In the genomic region with DNA sequence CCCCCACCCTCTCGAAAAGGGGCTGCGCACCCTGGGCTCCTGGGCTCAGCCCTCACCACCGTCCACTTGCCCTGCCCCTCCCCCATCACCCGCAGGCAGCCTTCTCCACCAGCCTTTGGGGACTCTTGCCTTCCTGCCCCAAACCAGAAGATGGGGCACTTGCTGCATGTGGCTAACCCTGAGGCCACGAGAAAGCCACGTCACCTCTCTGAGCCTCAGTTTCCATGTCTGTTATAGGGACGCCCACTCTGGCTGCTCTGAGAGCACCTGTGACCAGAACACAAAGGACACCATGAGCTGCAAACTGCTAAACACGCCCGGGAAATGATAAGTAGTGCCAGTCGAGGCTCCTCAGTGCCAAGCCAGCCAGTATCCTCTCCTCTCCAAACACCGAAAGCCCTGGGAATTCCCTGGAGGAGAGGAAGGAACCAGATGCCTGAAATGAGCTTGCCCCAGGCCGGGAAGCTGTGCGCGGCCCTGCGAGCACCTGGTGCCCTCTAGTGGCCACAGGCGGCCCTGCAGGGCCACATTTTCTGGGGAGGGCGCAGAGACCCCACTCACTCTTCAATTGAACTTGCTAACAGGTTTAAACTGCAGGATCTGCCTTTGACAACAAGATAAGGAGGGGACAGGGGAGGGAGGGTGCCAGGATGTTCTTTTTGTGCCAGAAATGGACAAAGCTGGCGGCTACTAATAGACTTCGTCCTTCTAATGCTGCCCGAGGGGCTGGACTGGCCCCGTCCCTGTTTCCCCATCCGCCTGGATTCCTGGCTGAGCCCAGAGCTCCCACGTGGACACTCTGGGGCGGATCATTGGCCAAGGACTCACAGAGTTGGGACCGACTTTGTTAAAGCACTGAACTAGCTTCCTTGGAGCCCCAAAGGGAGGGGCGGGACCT, we compare ENCODE assay signal across 9 cellular contexts. TPM values are rescaled to one million over a fixed set of nuclear protein-coding genes. Genes with fewer than 3 reads are reported as not detected.
DNase-seq lines count a peak whose midpoint lies in the region; ATAC-seq and TF ChIP-seq lines count a peak whose summit lies in the region.
"Had no signal": no experiment of that assay in that cellular context is flagged by ENCODE, and none has a peak within 500 bp of the region (broad histone marks: within the 10 kb centered on the region; RNA-seq: fewer than 3 reads in every experiment).

No MANE protein-coding gene starts in this region.

- H3K9ac ChIP-seq in rectal smooth muscle tissue (ENCODE audit: low read length) = no peak overlapping the region

- intact Hi-C loops in adrenal gland (cut with DNase I) (loop anchor here in 1 of 2 donors (10.0 kb wide), 1 partner anchor 61 kb away; no protein-coding TSS in a partner anchor), left ventricle myocardium superior (cut with micrococcal nuclease) (no loop called here)

- 14 to 28% (median 15%) methylated on average over 12 to 26 of the region's 26 CpGs for WGBS in adrenal gland, 4 donors

- H3K27me3 ChIP-seq in SJCRH30 (peaks cover 14% of the 10 kb centered on the region; the same call in 1 of the 2 replicates), adrenal gland (no peaks in the 10 kb centered on the region), rectal smooth muscle tissue (ENCODE audit: control insufficient read depth, insufficient read depth, low read length) (peaks cover 2% of the 10 kb centered on the region)

- H3K4me1 ChIP-seq in SJCRH30 = no peaks in the 10 kb centered on the region
- no peaks in the 10 kb centered on the region for H3K4me1 ChIP-seq in adrenal gland (replicated peaks in 1 of 2)
- H3K4me1 ChIP-seq in rectal smooth muscle tissue (ENCODE audit: control insufficient read depth, insufficient read depth, low read length) = peaks cover 2% of the 10 kb centered on the region

- CTCF ChIA-PET in GM10248 (lab: Yijun Ruan, JAX) = interaction anchor here (0.7 to 5.0 kb wide), 29 partner anchors 9 to 789 kb away, joined by 3 to 87 read pairs (median 6); a partner anchor contains a TSS

- DNase-seq in GM10248 (ENCODE audit: extremely low spot score) (peak; percentile 80), SJCRH30 (peak; percentile 50 to 66), adrenal gland (peak; percentile 18 to 56 (median 47)), left ventricle myocardium superior (peak; percentile 69)

- no peak overlapping the region for H3K27ac ChIP-seq in SJCRH30
- no peak overlapping the region for H3K27ac ChIP-seq in adrenal gland
- H3K27ac ChIP-seq in rectal smooth muscle tissue (ENCODE audit: low read depth, low read length) = no peak overlapping the region
- H3K27ac ChIP-seq: epithelial cell of prostate had no signal

- no peak for TF ChIP-seq POLR2A in adrenal gland (IDR thresholded peaks at IDR 0.05)

- ATAC-seq in HG03175 (IDR thresholded peaks at IDR 0.05; ENCODE audit: unreplicated experiment) (peak; percentile 78), left ventricle myocardium superior (peak; percentile 72), GM19023 (IDR thresholded peaks at IDR 0.05; ENCODE audit: unreplicated experiment) (no peak)
- no peak for ATAC-seq in stimulated activated memory B cell treated with anti-CD40 and anti-IgM and Interleukin-4, amounts not matched to agents 10 μg/mL and 1 μg/mL and 100 μg/mL, for 72 hours

- POLR2A ChIA-PET in GM10248 (lab: Yijun Ruan, JAX) = no interaction called here

- no peak overlapping the region for H3K27ac Mint-ChIP-seq in stimulated activated memory B cell treated with anti-CD40 and anti-IgM and Interleukin-4, amounts not matched to agents 10 μg/mL and 1 μg/mL and 100 μg/mL, for 72 hours

- peaks cover 2% of the 10 kb centered on the region for H3K9me3 Mint-ChIP-seq in stimulated activated memory B cell treated with anti-CD40 and anti-IgM and Interleukin-4, amounts not matched to agents 10 μg/mL and 1 μg/mL and 100 μg/mL, for 72 hours

- H3K9me3 ChIP-seq in SJCRH30 (replicated peaks) (no peaks in the 10 kb centered on the region), adrenal gland (replicated peaks in 1 of 3) (no peaks in the 10 kb centered on the region)

- peaks cover 13% of the 10 kb centered on the region for H3K4me1 Mint-ChIP-seq in stimulated activated memory B cell treated with anti-CD40 and anti-IgM and Interleukin-4, amounts not matched to agents 10 μg/mL and 1 μg/mL and 100 μg/mL, for 72 hours

- H3K27me3 Mint-ChIP-seq in stimulated activated memory B cell treated with anti-CD40 and anti-IgM and Interleukin-4, amounts not matched to agents 10 μg/mL and 1 μg/mL and 100 μg/mL, for 72 hours = peaks cover 51% of the 10 kb centered on the region

- H3K36me3 ChIP-seq in SJCRH30 (no peaks in the 10 kb centered on the region), adrenal gland (replicated peaks in 1 of 2) (no peaks in the 10 kb centered on the region), rectal smooth muscle tissue (ENCODE audit: control insufficient read depth, insufficient read depth, low read length) (no peaks in the 10 kb centered on the region)

- TF ChIP-seq CTCF in GM10248 (IDR thresholded peaks at IDR 0.05; ENCODE audit: control extremely low read depth, extremely low read depth, low read depth, missing control alignments) = peak; percentile 99
- TF ChIP-seq CTCF in adrenal gland (IDR thresholded peaks at IDR 0.05) = peak; percentile 80 to 99 (median 90)

- H3K36me3 Mint-ChIP-seq in stimulated activated memory B cell treated with anti-CD40 and anti-IgM and Interleukin-4, amounts not matched to agents 10 μg/mL and 1 μg/mL and 100 μg/mL, for 72 hours = no peaks in the 10 kb centered on the region

- no peak overlapping the region for H3K4me3 Mint-ChIP-seq in stimulated activated memory B cell treated with anti-CD40 and anti-IgM and Interleukin-4, amounts not matched to agents 10 μg/mL and 1 μg/mL and 100 μg/mL, for 72 hours

- no peak overlapping the region for H3K4me3 ChIP-seq in SJCRH30
- no peak overlapping the region for H3K4me3 ChIP-seq in adrenal gland
- H3K4me3 ChIP-seq in rectal smooth muscle tissue (ENCODE audit: low read length) = peak overlapping the region; percentile 21

RNA-seq across cellular contexts. Expression of a gene that starts 10.2 kb away (rescaled TPM):
- total RNA-seq in SJCRH30 (2014; rRNA removed; shearing (Covaris generic)) = not detected in 2 replicates
- total RNA-seq in adrenal gland (not detected), left ventricle myocardium superior (not detected)
- not detected for polyA plus RNA-seq in adrenal gland

RNA-seq across cellular contexts. Expression of a gene that starts 23.1 kb away (rescaled TPM):
- not detected in 2 replicates for total RNA-seq in SJCRH30 (2014; rRNA removed; shearing (Covaris generic))
- not detected for total RNA-seq in adrenal gland
- polyA plus RNA-seq in adrenal gland = not detected
- total RNA-seq in left ventricle myocardium superior = not detected

RNA-seq across cellular contexts. Expression of a gene that starts 33.6 kb away (rescaled TPM):
- not detected in 2 replicates for total RNA-seq in SJCRH30 (2014; rRNA removed; shearing (Covaris generic))
- total RNA-seq in adrenal gland (not detected), left ventricle myocardium superior (not detected)
- not detected for polyA plus RNA-seq in adrenal gland

Comparison
In these comparisons a context has a peak if more than half of its experiments do, and no peak if none do; other contexts are left out.
1. ATAC-seq: peak in HG03175 (single experiment) and left ventricle myocardium superior (single experiment); none in GM19023 (single experiment) and stimulated activated memory B cell treated with anti-CD40 and anti-IgM and Interleukin-4, amounts not matched to agents 10 μg/mL and 1 μg/mL and 100 μg/mL, for 72 hours (single experiment).
2. Peak in every context shown above with its lines, with median percentiles within 50 percentile points of each other: DNase-seq.